27 cellular contexts compared by ENCODE assay signal in genomic region chr4:115972967-115973366, GRCh38.
"Had no signal": no experiment of that assay in that cellular context is flagged by ENCODE, and none has a peak within 500 bp of the region (broad histone marks: within the 10 kb centered on the region; RNA-seq: fewer than 3 reads in every experiment).

No MANE protein-coding gene starts in this region.

- H3K36me3 Mint-ChIP-seq: activated naive CD8-positive, alpha-beta T cell treated with anti-CD3 and anti-CD28 coated beads, Interleukin-2, amount 10 ng/mL, durations not matched to agents 7 days and 5 days had no signal

- H3K9me3 ChIP-seq: adrenal gland, breast epithelium, Peyer's patch, SJCRH30, SK-N-SH had no signal

- H3K4me3 Mint-ChIP-seq: activated CD8-positive, alpha-beta T cell treated with anti-CD3 and anti-CD28 coated beads, Interleukin-2, amount 10 ng/mL, durations not matched to agents 7 days and 5 days; activated naive CD8-positive, alpha-beta T cell treated with anti-CD3 and anti-CD28 coated beads, Interleukin-2, amount 10 ng/mL, durations not matched to agents 7 days and 5 days had no signal

- H3K9ac ChIP-seq: SK-N-SH had no signal

- H3K36me3 ChIP-seq: adrenal gland, breast epithelium, Peyer's patch, SJCRH30 had no signal

- ATAC-seq: activated CD8-positive, alpha-beta T cell treated with anti-CD3 and anti-CD28 coated beads, Interleukin-2, amount 10 ng/mL, durations not matched to agents 7 days and 5 days; K562 had no signal

- H3K4me1 Mint-ChIP-seq: activated naive CD8-positive, alpha-beta T cell treated with anti-CD3 and anti-CD28 coated beads, Interleukin-2, amount 10 ng/mL, durations not matched to agents 7 days and 5 days had no signal

- H3K27me3 Mint-ChIP-seq: activated naive CD8-positive, alpha-beta T cell treated with anti-CD3 and anti-CD28 coated beads, Interleukin-2, amount 10 ng/mL, durations not matched to agents 7 days and 5 days had no signal

- DNase-seq: activated CD4-positive, alpha-beta T cell treated with anti-CD3 and anti-CD28 coated beads for 48 hours; activated CD4-positive, alpha-beta T cell treated with anti-CD3 and anti-CD28 coated beads, Interleukin-2, amount 50 U/mL, for 4 hours; activated CD4-positive, CD25-positive, alpha-beta regulatory T cell treated with anti-CD3 and anti-CD28 coated beads, Interleukin-2, amount 50 U/mL, for 72 hours; activated CD8-positive, alpha-beta memory T cell treated with anti-CD3 and anti-CD28 coated beads, Interleukin-2, amount 50 U/mL, for 48 hours; activated CD8-positive, alpha-beta T cell treated with anti-CD3 and anti-CD28 coated beads, Interleukin-2, amount 10 ng/mL, durations not matched to agents 7 days and 5 days; activated naive CD4-positive, alpha-beta T cell treated with anti-CD3 and anti-CD28 coated beads, Interleukin-2, amount 50 U/mL, for 16 hours; activated naive CD8-positive, alpha-beta T cell treated with anti-CD3 and anti-CD28 coated beads, Interleukin-2, amount 10 ng/mL, durations not matched to agents 7 days and 5 days; activated T-cell treated with anti-CD3 and anti-CD28 coated beads, Interleukin-2, amount 50 U/mL, for 1 hour; adrenal gland; anterior cingulate cortex; caudate nucleus; Kasumi-1; NCI-H1048; NCI-H1930; NCI-H2171 treated with DMSO at 0.1 percent for 48 hours; NCI-H226; NCI-H510A; NCI-H526 treated with DMSO at 0.1 percent for 48 hours; NK-92 treated with Interleukin-12 subunit alpha and Interleukin-12 subunit beta, amount 100 ng/mL, for 24 hours; Peyer's patch; Right ventricle myocardium superior; SJCRH30; SK-N-SH; T-helper 1 cell had no signal

- H3K27me3 ChIP-seq: adrenal gland, breast epithelium, Peyer's patch, SJCRH30 had no signal

- H3K27ac Mint-ChIP-seq: activated CD8-positive, alpha-beta T cell treated with anti-CD3 and anti-CD28 coated beads, Interleukin-2, amount 10 ng/mL, durations not matched to agents 7 days and 5 days; activated naive CD8-positive, alpha-beta T cell treated with anti-CD3 and anti-CD28 coated beads, Interleukin-2, amount 10 ng/mL, durations not matched to agents 7 days and 5 days had no signal

- H3K9me3 Mint-ChIP-seq: activated naive CD8-positive, alpha-beta T cell treated with anti-CD3 and anti-CD28 coated beads, Interleukin-2, amount 10 ng/mL, durations not matched to agents 7 days and 5 days had no signal

- H3K9me2 ChIP-seq: SK-N-SH had no signal

- H3K27ac ChIP-seq: adrenal gland, breast epithelium, Peyer's patch, RWPE1, SJCRH30 had no signal

- H3K4me1 ChIP-seq: adrenal gland, breast epithelium, Peyer's patch, SJCRH30 had no signal

- H3K4me2 ChIP-seq: SK-N-SH had no signal

- H3K4me3 ChIP-seq: adrenal gland, breast epithelium, K562, Peyer's patch, SJCRH30 had no signal
